8 cellular contexts compared by ENCODE assay signal in the genomic region with DNA sequence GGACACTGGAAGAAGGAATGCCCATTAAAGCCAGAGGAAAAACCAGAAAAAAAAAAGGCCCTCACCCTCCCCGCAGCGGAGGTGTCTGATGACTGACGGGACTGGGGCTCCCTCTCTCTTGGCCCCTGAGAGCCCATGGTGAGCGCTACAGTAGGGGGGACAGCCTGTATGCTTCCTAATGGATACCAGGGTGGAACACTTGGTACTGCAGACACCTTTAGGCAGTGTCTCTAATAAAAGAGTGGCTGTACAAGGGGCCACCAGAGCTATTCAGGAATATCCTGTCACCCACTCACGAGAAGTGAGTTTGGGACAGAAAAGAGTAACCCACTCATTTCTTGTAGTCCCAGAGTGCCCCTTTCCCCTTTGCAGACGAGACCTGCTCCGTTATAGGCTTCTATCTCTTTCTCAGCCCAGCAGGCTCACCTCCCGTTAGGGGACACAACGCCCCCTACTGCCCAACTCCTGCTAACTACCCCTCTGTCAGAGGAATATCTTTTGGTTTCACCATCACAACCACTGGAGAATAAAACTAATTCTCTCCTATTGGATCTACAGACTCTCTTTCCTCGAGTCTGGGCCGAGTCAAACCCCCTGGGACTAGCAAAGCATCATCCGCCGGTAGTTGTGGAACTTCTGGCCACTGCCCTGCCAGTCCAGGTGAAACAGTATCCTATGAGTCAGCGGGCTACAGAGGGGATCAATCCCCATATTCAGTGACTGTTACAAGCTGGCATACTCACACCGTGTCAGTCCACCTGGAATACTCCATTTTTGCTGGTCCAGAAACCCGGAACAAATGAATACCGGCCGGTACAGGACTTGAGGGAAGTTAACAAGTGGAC. TPM values are rescaled to one million over a fixed set of nuclear protein-coding genes. Genes with fewer than 3 reads are reported as not detected.
DNase-seq lines count a peak whose midpoint lies in the region; ATAC-seq and TF ChIP-seq lines count a peak whose summit lies in the region.

No MANE protein-coding gene starts in this region.

- H2AFZ ChIP-seq in OCI-LY3 (ENCODE audit: low read depth, low read length) = peak overlapping the region; percentile 75; the same call in 1 of the 2 replicates
- no peak overlapping the region for H2AFZ ChIP-seq in trophoblast cell (ENCODE audit: insufficient read depth, low read length, poor library complexity)

- H2AK5ac ChIP-seq in trophoblast cell (ENCODE audit: low read length) = no peak overlapping the region

- H2BK120ac ChIP-seq in trophoblast cell (ENCODE audit: insufficient read depth, low read length, poor library complexity) = no peak overlapping the region

- no peaks in the 10 kb centered on the region for H3K27me3 ChIP-seq in OCI-LY3 (ENCODE audit: low read depth, low read length)
- H3K27me3 ChIP-seq in trophoblast cell (ENCODE audit: insufficient read depth, low read length) = no peaks in the 10 kb centered on the region

- no peak overlapping the region for H2BK5ac ChIP-seq in trophoblast cell (ENCODE audit: low read depth, low read length, poor library complexity)

- peak overlapping the region; percentile 74 for H3K4me2 ChIP-seq in OCI-LY3 (ENCODE audit: low read length)
- no peak overlapping the region for H3K4me2 ChIP-seq in trophoblast cell (ENCODE audit: low read length)

- TF ChIP-seq CTCF in OCI-LY3 (IDR thresholded peaks at IDR 0.05; ENCODE audit: low read depth, low read length) = peak; percentile 75

- H4K12ac ChIP-seq in trophoblast cell (ENCODE audit: low read depth, low read length) = no peak overlapping the region

- H3K4me1 ChIP-seq in OCI-LY3 (ENCODE audit: low read length) (no peaks in the 10 kb centered on the region), trophoblast cell (ENCODE audit: control insufficient read depth in 1 of 2, insufficient read depth in 2 of 2, low read length in 2 of 2) (no peaks in the 10 kb centered on the region)

- H3K14ac ChIP-seq in trophoblast cell (ENCODE audit: low read length) = no peak overlapping the region

- no peaks in the 10 kb centered on the region for H3K79me1 ChIP-seq in trophoblast cell (ENCODE audit: low read length)

- H3K27ac ChIP-seq in OCI-LY3 (ENCODE audit: low read length) = no peak overlapping the region
- H3K27ac ChIP-seq in trophoblast cell (ENCODE audit: low read depth, low read length) = no peak overlapping the region

- WGBS in trophoblast cell (ENCODE audit: extremely low coverage, insufficient coverage, insufficient read length) = no CpG with 5 or more reads among the region's 18 CpGs

- H3K9ac ChIP-seq in OCI-LY3 (ENCODE audit: low read length) (no peak overlapping the region), trophoblast cell (ENCODE audit: low read length) (no peak overlapping the region)

- H3K18ac ChIP-seq in trophoblast cell (ENCODE audit: low read length) = no peak overlapping the region

- no peaks in the 10 kb centered on the region for H3K36me3 ChIP-seq in OCI-LY3 (replicated peaks; ENCODE audit: low read depth, low read length)
- no peaks in the 10 kb centered on the region for H3K36me3 ChIP-seq in trophoblast cell (ENCODE audit: control insufficient read depth in 1 of 2, insufficient read depth in 2 of 2, low read length in 2 of 2)

- H2BK12ac ChIP-seq in trophoblast cell (ENCODE audit: low read length) = no peak overlapping the region

- H3K4me3 ChIP-seq in OCI-LY3 (ENCODE audit: low read length) (peak overlapping the region; percentile 34; the same call in 1 of the 2 replicates), trophoblast cell (ENCODE audit: low read depth, low read length) (no peak overlapping the region)

- H4K91ac ChIP-seq in trophoblast cell (ENCODE audit: low read depth, low read length) = no peak overlapping the region

- no peaks in the 10 kb centered on the region for H4K20me1 ChIP-seq in OCI-LY3 (ENCODE audit: insufficient read depth, low read length)

- DNase-seq in CD1c-positive myeloid dendritic cell (ENCODE audit: extremely low spot score) (peak; percentile 29), GM19238 (ENCODE audit: insufficient read length, low spot score) (peak; percentile 46), activated T-cell treated with anti-CD3 and anti-CD28 coated beads for 24 hours (ENCODE audit: low read depth) (peak; percentile 51), fibroblast of the conjunctiva (ENCODE audit: low read depth) (peak; percentile 12), trophoblast cell (peak; percentile 39 to 77), ureter (ENCODE audit: low spot score) (peak; percentile 67)

- H3K23ac ChIP-seq in trophoblast cell (ENCODE audit: low read length) = no peak overlapping the region

- H3K79me2 ChIP-seq in OCI-LY3 (ENCODE audit: low read length) (no peaks in the 10 kb centered on the region), trophoblast cell (ENCODE audit: control insufficient read depth, insufficient read depth, low read length, poor library complexity) (no peaks in the 10 kb centered on the region)

- no peak overlapping the region for H4K8ac ChIP-seq in trophoblast cell (ENCODE audit: low read depth, low read length)

- peak; percentile 96 for ATAC-seq in HG03175 (IDR thresholded peaks at IDR 0.05; ENCODE audit: unreplicated experiment)

- no peak overlapping the region for H3K4ac ChIP-seq in trophoblast cell (ENCODE audit: low read depth, low read length)

- H3K9me3 ChIP-seq in OCI-LY3 (ENCODE audit: insufficient read depth, low read length) (no peaks in the 10 kb centered on the region), trophoblast cell (ENCODE audit: insufficient read depth, low read depth, low read length) (no peaks in the 10 kb centered on the region)

RNA-seq across cellular contexts. Expression of a gene that starts 40.8 kb away (rescaled TPM):
- 9.8 and 10.0 TPM in 2 replicates for polyA plus RNA-seq in trophoblast cell (2013)
- total RNA-seq in ureter = 19.1 TPM

RNA-seq across cellular contexts. Expression of a gene that starts 50.3 kb away (rescaled TPM):
- 2,116 and 2,232 TPM in 2 replicates for polyA plus RNA-seq in trophoblast cell (2013)
- 1,195 TPM for total RNA-seq in ureter

Comparison
In these comparisons a context has a peak if more than half of its experiments do, and no peak if none do; other contexts are left out.
1. DNase-seq: peak in every context shown above with its lines; median percentile 67 in ureter; 58 in trophoblast cell; 51 in activated T-cell treated with anti-CD3 and anti-CD28 coated beads for 24 hours; 46 in GM19238; 29 in CD1c-positive myeloid dendritic cell; 12 in fibroblast of the conjunctiva.